8 cellular contexts compared by ENCODE assay signal in the genomic region with DNA sequence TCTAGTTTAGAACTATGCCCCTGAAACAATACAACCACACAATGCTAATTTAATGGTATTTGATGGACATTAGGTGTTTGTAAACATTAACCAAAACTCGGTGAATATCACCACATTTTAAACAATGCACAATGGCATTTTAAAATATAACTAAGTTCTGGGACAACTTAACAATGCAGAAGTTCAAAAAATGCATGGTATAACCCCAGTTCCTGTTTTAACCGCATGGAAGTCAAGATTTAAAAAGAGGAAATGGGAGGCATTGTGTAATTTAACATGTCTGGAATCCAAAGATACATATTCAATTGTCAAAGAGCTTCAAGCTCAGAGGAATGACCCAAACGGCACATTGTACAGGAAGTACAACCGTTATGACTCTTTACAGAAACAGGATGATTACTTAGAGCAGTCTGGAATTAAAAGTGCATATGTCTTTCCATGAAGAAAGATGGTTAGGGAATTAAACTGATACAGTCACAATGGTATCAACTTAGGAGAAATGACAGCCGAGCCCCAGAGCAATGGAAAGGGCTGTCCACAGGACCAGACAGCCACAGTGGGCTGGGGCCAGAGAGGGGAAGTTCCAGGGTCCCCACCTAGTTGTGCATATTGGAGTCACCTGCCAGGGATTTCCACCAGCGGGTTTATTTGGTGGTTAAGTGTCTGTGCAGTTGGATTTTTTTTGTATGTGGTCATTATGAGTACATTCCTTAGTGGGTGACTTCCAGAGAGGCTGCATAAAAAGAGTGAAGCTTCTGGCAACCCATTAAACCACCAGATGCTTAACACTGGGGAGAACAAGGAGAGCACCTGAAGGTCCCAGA. TPM values are rescaled to one million over a fixed set of nuclear protein-coding genes. Genes with fewer than 3 reads are reported as not detected.
DNase-seq lines count a peak whose midpoint lies in the region; ATAC-seq and TF ChIP-seq lines count a peak whose summit lies in the region.

No MANE protein-coding gene starts in this region.

- peak overlapping the region; percentile 85 for H3K4me2 ChIP-seq in BLaER1

- no peaks in the 10 kb centered on the region for H4K20me1 ChIP-seq in BLaER1

- H3K27ac ChIP-seq in BLaER1 (peak overlapping the region; percentile 75), lung (ENCODE audit: low read depth in 1 of 2, low read length in 1 of 2) (peak overlapping the region; percentile 45 to 82)

- H3K4me1 ChIP-seq in BLaER1 (peaks cover 58% of the 10 kb centered on the region), adipocyte (ENCODE audit: control insufficient read depth, insufficient read depth, low read length) (peaks cover 9% of the 10 kb centered on the region), lung (ENCODE audit: control insufficient read depth in 2 of 2, insufficient read depth in 2 of 2, low read length in 2 of 2) (peaks cover 0 to 14% of the 10 kb centered on the region in 2 donors)

- TF ChIP-seq CTCF in lung (IDR thresholded peaks at IDR 0.05; ENCODE audit: control extremely low read depth, extremely low read depth) = no peak

- H3K27me3 ChIP-seq in BLaER1 = 0 out of 2 replicates have a peak, but pooled peaks cover 5% of the 10 kb centered on the region
- peaks cover 10% of the 10 kb centered on the region for H3K27me3 ChIP-seq in adipocyte (replicated peaks; ENCODE audit: control insufficient read depth, insufficient read depth, low read length)
- H3K27me3 ChIP-seq in lung (ENCODE audit: control insufficient read depth, insufficient read depth) = no peaks in the 10 kb centered on the region

- peak overlapping the region; percentile 5 for H3K4me3 ChIP-seq in BLaER1
- H3K4me3 ChIP-seq in adipocyte (ENCODE audit: low read length) = no peak overlapping the region
- H3K4me3 ChIP-seq in lung = no peak overlapping the region

- peak; percentile 25 for ATAC-seq in lung (ENCODE audit: insufficient read depth, low FRiP score)

- H3K36me3 ChIP-seq in BLaER1 = 0 out of 2 replicates have a peak, but pooled peaks cover 4% of the 10 kb centered on the region
- no peaks in the 10 kb centered on the region for H3K36me3 ChIP-seq in adipocyte (ENCODE audit: control insufficient read depth, insufficient read depth, low read length, severe bottlenecking)
- H3K36me3 ChIP-seq in lung (ENCODE audit: control insufficient read depth in 2 of 2, insufficient read depth in 2 of 2, low read length in 2 of 2) = peaks cover 0 to 2% of the 10 kb centered on the region in 2 donors

- H3K9ac ChIP-seq in BLaER1 = peak overlapping the region; percentile 30
- no peak overlapping the region for H3K9ac ChIP-seq in adipocyte (ENCODE audit: low read length)

- no peaks in the 10 kb centered on the region for H3K9me3 ChIP-seq in BLaER1
- H3K9me3 ChIP-seq in adipocyte (ENCODE audit: control insufficient read depth, low read length) = no peaks in the 10 kb centered on the region
- H3K9me3 ChIP-seq in lung (ENCODE audit: control insufficient read depth in 2 of 2, insufficient read depth in 1 of 2, low read length in 1 of 2) = no peaks in the 10 kb centered on the region

- DNase-seq in LoVo (ENCODE audit: low spot score) (peak; percentile 39), adipocyte (ENCODE audit: low read depth) (peak; percentile 53), lung (ENCODE audit: low spot score) (no peak), putamen (ENCODE audit: low spot score) (no peak), amygdala (lab: John Stamatoyannopoulos, UW) (no peak), activated gamma-delta T cell treated with Interleukin-2 at 50 U/mL for 16 hours (no peak)
- DNase-seq in stimulated activated naive CD4-positive, alpha-beta T cell treated with Interleukin-2 at 50 U/mL for 16 hours (lab: John Stamatoyannopoulos, UW) = no peak

- 11 to 17% methylated on average over 6 of the region's 6 CpGs for WGBS in lung, 2 donors

RNA-seq across cellular contexts. Expression of a gene that starts 7.5 kb away (rescaled TPM):
- total RNA-seq in lung = 100 to 1,000 TPM; 243 to 247 TPM
- 100 to 1,000 TPM; 139 to 209 TPM for polyA plus RNA-seq in lung

RNA-seq across cellular contexts. Expression of a gene that starts 39.7 kb away (rescaled TPM):
- 100 to 1,000 TPM in 1 of 2 donors, 10 to 100 TPM in 1; 52.9 to 246 TPM for total RNA-seq in lung
- polyA plus RNA-seq in lung = 100 to 1,000 TPM; 128 to 376 TPM

RNA-seq across cellular contexts. Expression of a gene that starts 58.9 kb away (rescaled TPM):
- 10 to 100 TPM; 10.3 to 36.9 TPM for total RNA-seq in lung
- 10 to 100 TPM; 23.9 to 30.1 TPM for polyA plus RNA-seq in lung

Comparison
In these comparisons a context has a peak if more than half of its experiments do, and no peak if none do; other contexts are left out.
1. DNase-seq: peak in LoVo (single experiment) and adipocyte (single experiment); none in lung (single experiment), putamen (single experiment), amygdala (0 of 56), stimulated activated naive CD4-positive, alpha-beta T cell treated with Interleukin-2 at 50 U/mL for 16 hours (single experiment) and activated gamma-delta T cell treated with Interleukin-2 at 50 U/mL for 16 hours (single experiment).